ENCODE assay signal across 17 cellular contexts in genomic region chr19:19778666-19779065, GRCh38. TPM values are rescaled to one million over a fixed set of nuclear protein-coding genes. Genes with fewer than 3 reads are reported as not detected.
DNase-seq lines count a peak whose midpoint lies in the region; ATAC-seq and TF ChIP-seq lines count a peak whose summit lies in the region.
"Had no signal": no experiment of that assay in that cellular context is flagged by ENCODE, and none has a peak within 500 bp of the region (broad histone marks: within the 10 kb centered on the region; RNA-seq: fewer than 3 reads in every experiment).

No MANE protein-coding gene starts in this region.

- ATAC-seq in stimulated activated naive CD8-positive, alpha-beta T cell treated with anti-CD3 and anti-CD28 coated beads, Interleukin-15, Interleukin-2, amounts not matched to agents 100 U/mL and 50 U/mL, for 24 hours = no peak
- ATAC-seq in memory B cell (ENCODE audit: low read depth) = no peak
- ATAC-seq in SK-N-SH treated with all-trans-retinoic acid at 6 μM for 48 hours = no peak
- ATAC-seq in HG03432 (IDR thresholded peaks at IDR 0.05; ENCODE audit: unreplicated experiment) = no peak
- ATAC-seq: heart right ventricle had no signal

- H3K27me3 Mint-ChIP-seq in stimulated activated naive CD8-positive, alpha-beta T cell treated with anti-CD3 and anti-CD28 coated beads, Interleukin-15, Interleukin-2, amounts not matched to agents 100 ng/mL and 50 ng/mL, for 24 hours = no peaks in the 10 kb centered on the region
- H3K27me3 Mint-ChIP-seq in activated T-helper 1 cell treated with anti-CD3 and anti-CD28 coated beads, Interleukin-12 subunit alpha, Interleukin-12 subunit beta, Interleukin-2, Interleukin-4 antibody, amounts not matched to agents 30 ng/mL and 10 ng/mL and 1 ng/mL, durations not matched to agents 14 hours and 24 hours and 36 hours (ENCODE audit: insufficient read depth) = no peaks in the 10 kb centered on the region
- H3K27me3 Mint-ChIP-seq in memory B cell = no peaks in the 10 kb centered on the region

- H3K4me1 Mint-ChIP-seq in stimulated activated naive CD8-positive, alpha-beta T cell treated with anti-CD3 and anti-CD28 coated beads, Interleukin-15, Interleukin-2, amounts not matched to agents 100 ng/mL and 50 ng/mL, for 24 hours (ENCODE audit: low read depth) = peaks cover 81% of the 10 kb centered on the region
- H3K4me1 Mint-ChIP-seq in activated T-helper 1 cell treated with anti-CD3 and anti-CD28 coated beads, Interleukin-12 subunit alpha, Interleukin-12 subunit beta, Interleukin-2, Interleukin-4 antibody, amounts not matched to agents 30 ng/mL and 10 ng/mL and 1 ng/mL, durations not matched to agents 14 hours and 24 hours and 36 hours (ENCODE audit: low read depth) = peaks cover 42% of the 10 kb centered on the region
- H3K4me1 Mint-ChIP-seq in memory B cell = peaks cover 28% of the 10 kb centered on the region

- peak overlapping the region; percentile 51 for H3K27ac Mint-ChIP-seq in stimulated activated naive CD8-positive, alpha-beta T cell treated with anti-CD3 and anti-CD28 coated beads, Interleukin-15, Interleukin-2, amounts not matched to agents 100 ng/mL and 50 ng/mL, for 24 hours
- H3K27ac Mint-ChIP-seq in activated T-helper 1 cell treated with anti-CD3 and anti-CD28 coated beads, Interleukin-12 subunit alpha, Interleukin-12 subunit beta, Interleukin-2, Interleukin-4 antibody, amounts not matched to agents 30 ng/mL and 10 ng/mL and 1 ng/mL, durations not matched to agents 14 hours and 24 hours and 36 hours = no peak overlapping the region
- H3K27ac Mint-ChIP-seq in memory B cell = peak overlapping the region; percentile 56
- H3K27ac Mint-ChIP-seq: H9 had no signal

- H3K9me3 Mint-ChIP-seq in stimulated activated naive CD8-positive, alpha-beta T cell treated with anti-CD3 and anti-CD28 coated beads, Interleukin-15, Interleukin-2, amounts not matched to agents 100 ng/mL and 50 ng/mL, for 24 hours = peaks cover 16% of the 10 kb centered on the region
- H3K9me3 Mint-ChIP-seq in activated T-helper 1 cell treated with anti-CD3 and anti-CD28 coated beads, Interleukin-12 subunit alpha, Interleukin-12 subunit beta, Interleukin-2, Interleukin-4 antibody, amounts not matched to agents 30 ng/mL and 10 ng/mL and 1 ng/mL, durations not matched to agents 14 hours and 24 hours and 36 hours = peaks cover 34% of the 10 kb centered on the region
- no peaks in the 10 kb centered on the region for H3K9me3 Mint-ChIP-seq in memory B cell

- H3K36me3 Mint-ChIP-seq in stimulated activated naive CD8-positive, alpha-beta T cell treated with anti-CD3 and anti-CD28 coated beads, Interleukin-15, Interleukin-2, amounts not matched to agents 100 ng/mL and 50 ng/mL, for 24 hours (ENCODE audit: low read depth) = peaks cover 57% of the 10 kb centered on the region
- peaks cover 34% of the 10 kb centered on the region for H3K36me3 Mint-ChIP-seq in activated T-helper 1 cell treated with anti-CD3 and anti-CD28 coated beads, Interleukin-12 subunit alpha, Interleukin-12 subunit beta, Interleukin-2, Interleukin-4 antibody, amounts not matched to agents 30 ng/mL and 10 ng/mL and 1 ng/mL, durations not matched to agents 14 hours and 24 hours and 36 hours (ENCODE audit: low read depth)
- H3K36me3 Mint-ChIP-seq in memory B cell = peaks cover 7% of the 10 kb centered on the region

- DNase-seq in stimulated activated naive CD8-positive, alpha-beta T cell treated with anti-CD3 and anti-CD28 coated beads, Interleukin-15, Interleukin-2, amounts not matched to agents 100 U/mL and 50 U/mL, for 24 hours = no peak
- DNase-seq in activated T-helper 1 cell treated with anti-CD3 and anti-CD28 coated beads, Interleukin-12 subunit alpha, Interleukin-12 subunit beta, Interleukin-2, Interleukin-4 antibody, amounts not matched to agents 30 ng/mL and 10 ng/mL and 1 ng/mL, durations not matched to agents 14 hours and 24 hours and 36 hours (ENCODE audit: low spot score) = no peak
- DNase-seq in memory B cell (ENCODE audit: low spot score in 2 of 2) (no peak), iPS-NIHi11 (ENCODE audit: low spot score) (no peak), KG1 (lab: John Stamatoyannopoulos, UW) (no peak)
- DNase-seq: activated CD4-positive, alpha-beta T cell treated with anti-CD3 and anti-CD28 coated beads, Interleukin-2, amount 50 U/mL, for 4 hours; activated effector memory CD4-positive, alpha-beta T cell treated with anti-CD3 and anti-CD28 coated beads, Interleukin-2, amount 50 U/mL, for 16 hours; H9; heart right ventricle; midbrain; NCI-H1436 treated with DMSO at 0.1 percent for 48 hours; NCI-H2227 treated with DMSO at 0.1 percent for 48 hours; ovary; stimulated activated CD4-positive, alpha-beta T cell treated with anti-CD3 and anti-CD28 coated beads, Interleukin-2, amount 100 ng/mL, for 48 hours had no signal

- intact Hi-C loops in activated T-helper 1 cell treated with anti-CD3 and anti-CD28 coated beads, Interleukin-12 subunit alpha, Interleukin-12 subunit beta, Interleukin-2, Interleukin-4 antibody, amounts not matched to agents 30 ng/mL and 10 ng/mL and 1 ng/mL, durations not matched to agents 14 hours and 24 hours and 36 hours (cut with micrococcal nuclease) = loop anchor here (5.0 kb wide), 2 partner anchors 299 to 1304 kb away; partner anchors contain the start of genes ZNF714 and ZNF90

- H3K4me3 Mint-ChIP-seq in stimulated activated naive CD8-positive, alpha-beta T cell treated with anti-CD3 and anti-CD28 coated beads, Interleukin-15, Interleukin-2, amounts not matched to agents 100 ng/mL and 50 ng/mL, for 24 hours = peak overlapping the region; percentile 96
- H3K4me3 Mint-ChIP-seq in activated T-helper 1 cell treated with anti-CD3 and anti-CD28 coated beads, Interleukin-12 subunit alpha, Interleukin-12 subunit beta, Interleukin-2, Interleukin-4 antibody, amounts not matched to agents 30 ng/mL and 10 ng/mL and 1 ng/mL, durations not matched to agents 14 hours and 24 hours and 36 hours = peak overlapping the region; percentile 96
- H3K4me3 Mint-ChIP-seq in memory B cell = peak overlapping the region; percentile 99

TF ChIP-seq in SK-N-SH treated with all-trans-retinoic acid at 6 μM for 48 hours, 23 proteins besides CTCF, POLR2A, EP300 and RAD21:
- TF ChIP-seq SNAI2 (CRISPR knock-in tag; IDR thresholded peaks at IDR 0.05) (no peak), ZC3H10 (CRISPR knock-in tag; IDR thresholded peaks at IDR 0.05) (no peak), ESRRG (CRISPR knock-in tag; IDR thresholded peaks at IDR 0.05) (no peak), ARNTL (CRISPR knock-in tag; IDR thresholded peaks at IDR 0.05; ENCODE audit: borderline replicate concordance, low read depth) (no peak), RARB (CRISPR knock-in tag; IDR thresholded peaks at IDR 0.05) (no peak), TOX (CRISPR knock-in tag; IDR thresholded peaks at IDR 0.05; ENCODE audit: borderline replicate concordance) (no peak), TCF4 (CRISPR knock-in tag; IDR thresholded peaks at IDR 0.05; ENCODE audit: borderline replicate concordance) (no peak), ZNF565 (CRISPR knock-in tag; conservative IDR thresholded peaks at IDR 0.05; ENCODE audit: low read depth) (no peak), ISL1 (CRISPR knock-in tag; IDR thresholded peaks at IDR 0.05) (no peak)
- TF ChIP-seq, protein P1, sequence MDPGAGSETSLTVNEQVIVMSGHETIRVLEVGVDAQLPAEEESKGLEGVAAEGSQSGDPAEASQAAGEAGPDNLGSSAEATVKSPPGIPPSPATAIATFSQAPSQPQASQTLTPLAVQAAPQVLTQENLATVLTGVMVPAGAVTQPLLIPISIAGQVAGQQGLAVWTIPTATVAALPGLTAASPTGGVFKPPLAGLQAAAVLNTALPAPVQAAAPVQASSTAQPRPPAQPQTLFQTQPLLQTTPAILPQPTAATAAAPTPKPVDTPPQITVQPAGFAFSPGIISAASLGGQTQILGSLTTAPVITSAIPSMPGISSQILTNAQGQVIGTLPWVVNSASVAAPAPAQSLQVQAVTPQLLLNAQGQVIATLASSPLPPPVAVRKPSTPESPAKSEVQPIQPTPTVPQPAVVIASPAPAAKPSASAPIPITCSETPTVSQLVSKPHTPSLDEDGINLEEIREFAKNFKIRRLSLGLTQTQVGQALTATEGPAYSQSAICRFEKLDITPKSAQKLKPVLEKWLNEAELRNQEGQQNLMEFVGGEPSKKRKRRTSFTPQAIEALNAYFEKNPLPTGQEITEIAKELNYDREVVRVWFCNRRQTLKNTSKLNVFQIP (CRISPR knock-in tag; IDR thresholded peaks at IDR 0.05; ENCODE audit: borderline replicate concordance, low read depth) = no peak
TF ChIP-seq in SK-N-SH treated with all-trans-retinoic acid at 6 μM for 48 hours: peak in this region for 0.

RNA-seq across cellular contexts. Expression of gene ZNF506, which starts 42.9 kb away (rescaled TPM):
- total RNA-seq in activated T-helper 1 cell treated with anti-CD3 and anti-CD28 coated beads, Interleukin-12 subunit alpha, Interleukin-12 subunit beta, Interleukin-2, Interleukin-4 antibody, amounts not matched to agents 30 ng/mL and 10 ng/mL and 1 ng/mL, durations not matched to agents 14 hours and 24 hours and 36 hours = 13.5 and 15.7 TPM in 2 replicates

RNA-seq across cellular contexts. Expression of gene ZNF14, which starts 45.8 kb away (rescaled TPM):
- total RNA-seq in activated T-helper 1 cell treated with anti-CD3 and anti-CD28 coated beads, Interleukin-12 subunit alpha, Interleukin-12 subunit beta, Interleukin-2, Interleukin-4 antibody, amounts not matched to agents 30 ng/mL and 10 ng/mL and 1 ng/mL, durations not matched to agents 14 hours and 24 hours and 36 hours = 4.3 and 5.1 TPM in 2 replicates
